ENCODE assay signal across 1 cellular context in genomic region chrX:39161856-39162255, GRCh38.
TF ChIP-seq lines count a peak whose summit lies in the region.

No MANE protein-coding gene starts in this region.

TF ChIP-seq in HepG2, 621 proteins besides CTCF, POLR2A, EP300 and RAD21 (continued from another document):
- TF ChIP-seq MYC (CRISPR knock-in tag; IDR thresholded peaks at IDR 0.05; ENCODE audit: borderline replicate concordance) (no peak), NFIC (IDR thresholded peaks at IDR 0.05; ENCODE audit: low read length) (no peak), NR2C2 (CRISPR knock-in tag; IDR thresholded peaks at IDR 0.05; ENCODE audit: borderline replicate concordance) (no peak), NONO (IDR thresholded peaks at IDR 0.05) (no peak), NONO (CRISPR knock-in tag; conservative IDR thresholded peaks at IDR 0.05) (no peak), ELK4 (CRISPR knock-in tag; IDR thresholded peaks at IDR 0.05; ENCODE audit: borderline replicate concordance) (no peak), ZNF281 (CRISPR knock-in tag; IDR thresholded peaks at IDR 0.05; ENCODE audit: borderline replicate concordance) (no peak), U2AF1 (optimal IDR thresholded peaks at IDR 0.05; ENCODE audit: low read depth, low read length) (no peak), ZFY (CRISPR knock-in tag; IDR thresholded peaks at IDR 0.05) (no peak)
